In the genomic region with DNA sequence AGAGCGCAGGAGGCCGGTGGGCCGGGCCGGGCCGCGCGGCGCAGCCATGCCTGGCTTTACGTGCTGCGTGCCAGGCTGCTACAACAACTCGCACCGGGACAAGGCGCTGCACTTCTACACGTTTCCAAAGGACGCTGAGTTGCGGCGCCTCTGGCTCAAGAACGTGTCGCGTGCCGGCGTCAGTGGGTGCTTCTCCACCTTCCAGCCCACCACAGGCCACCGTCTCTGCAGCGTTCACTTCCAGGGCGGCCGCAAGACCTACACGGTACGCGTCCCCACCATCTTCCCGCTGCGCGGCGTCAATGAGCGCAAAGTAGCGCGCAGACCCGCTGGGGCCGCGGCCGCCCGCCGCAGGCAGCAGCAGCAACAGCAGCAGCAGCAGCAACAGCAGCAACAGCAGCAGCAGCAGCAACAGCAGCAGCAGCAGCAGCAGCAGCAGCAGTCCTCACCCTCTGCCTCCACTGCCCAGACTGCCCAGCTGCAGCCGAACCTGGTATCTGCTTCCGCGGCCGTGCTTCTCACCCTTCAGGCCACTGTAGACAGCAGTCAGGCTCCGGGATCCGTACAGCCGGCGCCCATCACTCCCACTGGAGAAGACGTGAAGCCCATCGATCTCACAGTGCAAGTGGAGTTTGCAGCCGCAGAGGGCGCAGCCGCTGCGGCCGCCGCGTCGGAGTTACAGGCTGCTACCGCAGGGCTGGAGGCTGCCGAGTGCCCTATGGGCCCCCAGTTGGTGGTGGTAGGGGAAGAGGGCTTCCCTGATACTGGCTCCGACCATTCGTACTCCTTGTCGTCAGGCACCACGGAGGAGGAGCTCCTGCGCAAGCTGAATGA, we compare ENCODE assay signal across 8 cellular contexts. TPM values are rescaled to one million over a fixed set of nuclear protein-coding genes. Genes with fewer than 3 reads are reported as not detected.
A peak's percentile ranks its signal among the peaks of the same experiment; 100 is the strongest.
DNase-seq lines count a peak whose midpoint lies in the region; ATAC-seq and TF ChIP-seq lines count a peak whose summit lies in the region.

No MANE protein-coding gene starts in this region.

- intact Hi-C loops in testis (cut with DNase I; ENCODE audit: low total_unique reads), result no loop called here

- H3K36me3 ChIP-seq in neuron (ENCODE audit: insufficient read depth, low read length) (no peaks in the 10 kb centered on the region), testis (ENCODE audit: low read depth, missing control alignments) (no peaks in the 10 kb centered on the region)

- no peaks in the 10 kb centered on the region for H3K9me3 ChIP-seq in neuron (ENCODE audit: low read length)
- H3K9me3 ChIP-seq in testis, result no peaks in the 10 kb centered on the region

- in situ Hi-C loops in GM13977 (cut with MboI; ENCODE audit: low pct_unique_long_range_greater_than_20kb, low sequenced_read_pairs, unreplicated experiment), result no loop called here

- peak; percentile 79 for DNase-seq in GM13977 (ENCODE audit: low spot score)
- DNase-seq in OCI-M1 (lab: John Stamatoyannopoulos, UW), result peak; percentile 75
- peak; percentile 86 for DNase-seq in activated effector memory CD4-positive, alpha-beta T cell treated with anti-CD3 and anti-CD28 coated beads, Interleukin-2, amount 50 U/mL, for 16 hours
- DNase-seq in fibroblast of villous mesenchyme (ENCODE audit: low read depth), result peak; percentile 55
- DNase-seq in testis, result peak; percentile 62

- peak overlapping the region; percentile 97 for H3K27ac ChIP-seq in 22Rv1
- peak overlapping the region; percentile 52 to 100 for H3K27ac ChIP-seq in testis

- peak overlapping the region; percentile 99 for H3K4me3 ChIP-seq in fibroblast of villous mesenchyme (ENCODE audit: low read depth, low read length)
- peak overlapping the region; percentile 85 for H3K4me3 ChIP-seq in neuron (ENCODE audit: low read length)
- peak overlapping the region; percentile 87 to 96 for H3K4me3 ChIP-seq in testis

- TF ChIP-seq CTCF in 22Rv1 (IDR thresholded peaks at IDR 0.05) (no peak), GM13977 (IDR thresholded peaks at IDR 0.05; ENCODE audit: extremely low read depth, insufficient read depth, missing control alignments) (peak; percentile 46), fibroblast of villous mesenchyme (IDR thresholded peaks at IDR 0.05; ENCODE audit: insufficient read depth, low read depth, low read length) (peak; percentile 33), testis (IDR thresholded peaks at IDR 0.05) (no peak)

- H3K4me1 ChIP-seq in neuron (ENCODE audit: insufficient read depth, low read length) (peaks cover 31% of the 10 kb centered on the region), testis (peaks cover 26% of the 10 kb centered on the region)

- ATAC-seq in HG03025 (IDR thresholded peaks at IDR 0.05; ENCODE audit: low FRiP score, unreplicated experiment), result peak; percentile 1

- peak overlapping the region; percentile 72 for H2AFZ ChIP-seq in neuron (ENCODE audit: low read depth, low read length)

- H3K27me3 ChIP-seq in neuron (ENCODE audit: insufficient read depth, low read length) (no peaks in the 10 kb centered on the region), testis (no peaks in the 10 kb centered on the region)

- WGBS in testis, 2 donors, result 0% methylated on average over 3 to 59 of the region's 67 CpGs

- TF ChIP-seq POLR2A in testis (IDR thresholded peaks at IDR 0.05), result no peak

RNA-seq across cellular contexts. Expression of a gene that starts 0.6 kb away (rescaled TPM):
- total RNA-seq in fibroblast of villous mesenchyme, result 24.8 and 28.9 TPM in 2 replicates
- total RNA-seq in testis, result 10 to 100 TPM; 56.8 to 59.7 TPM
- 24.0 TPM for polyA plus RNA-seq in testis (ENCODE audit: insufficient read depth, low read depth, low replicate concordance)

RNA-seq across cellular contexts. Expression of a gene that starts 4.0 kb away (rescaled TPM):
- 255 and 342 TPM in 2 replicates for total RNA-seq in fibroblast of villous mesenchyme
- total RNA-seq in testis, result 100 to 1,000 TPM; 239 to 297 TPM
- polyA plus RNA-seq in testis (ENCODE audit: insufficient read depth, low read depth, low replicate concordance), result 121 TPM

RNA-seq across cellular contexts. Expression of a gene that starts 4.8 kb away (rescaled TPM):
- 31.6 and 39.7 TPM in 2 replicates for total RNA-seq in fibroblast of villous mesenchyme
- total RNA-seq in testis, result 100 to 1,000 TPM; 115 to 154 TPM
- 108 TPM for polyA plus RNA-seq in testis (ENCODE audit: insufficient read depth, low read depth, low replicate concordance)

RNA-seq across cellular contexts. Expression of a gene that starts 30.1 kb away (rescaled TPM):
- total RNA-seq in fibroblast of villous mesenchyme, result 60.6 and 85.1 TPM in 2 replicates
- 100 to 1,000 TPM; 106 to 107 TPM for total RNA-seq in testis
- 96.7 TPM for polyA plus RNA-seq in testis (ENCODE audit: insufficient read depth, low read depth, low replicate concordance)

RNA-seq across cellular contexts. Expression of a gene that starts 36.0 kb away (rescaled TPM):
- total RNA-seq in fibroblast of villous mesenchyme (0.32 and 1.3 TPM in 2 replicates), testis (10 to 100 TPM; 31.3 to 40.4 TPM)
- 93.7 TPM for polyA plus RNA-seq in testis (ENCODE audit: insufficient read depth, low read depth, low replicate concordance)

Comparison
In these comparisons a context has a peak if more than half of its experiments do, and no peak if none do; other contexts are left out.
1. Peak in every context shown above with its lines: DNase-seq, ATAC-seq, H3K4me3 ChIP-seq and H3K27ac ChIP-seq.
2. CTCF ChIP-seq: peak in GM13977 (single experiment) and fibroblast of villous mesenchyme (single experiment); none in 22Rv1 (single experiment) and testis (0 of 3).